18 cellular contexts compared by ENCODE assay signal in the genomic region with DNA sequence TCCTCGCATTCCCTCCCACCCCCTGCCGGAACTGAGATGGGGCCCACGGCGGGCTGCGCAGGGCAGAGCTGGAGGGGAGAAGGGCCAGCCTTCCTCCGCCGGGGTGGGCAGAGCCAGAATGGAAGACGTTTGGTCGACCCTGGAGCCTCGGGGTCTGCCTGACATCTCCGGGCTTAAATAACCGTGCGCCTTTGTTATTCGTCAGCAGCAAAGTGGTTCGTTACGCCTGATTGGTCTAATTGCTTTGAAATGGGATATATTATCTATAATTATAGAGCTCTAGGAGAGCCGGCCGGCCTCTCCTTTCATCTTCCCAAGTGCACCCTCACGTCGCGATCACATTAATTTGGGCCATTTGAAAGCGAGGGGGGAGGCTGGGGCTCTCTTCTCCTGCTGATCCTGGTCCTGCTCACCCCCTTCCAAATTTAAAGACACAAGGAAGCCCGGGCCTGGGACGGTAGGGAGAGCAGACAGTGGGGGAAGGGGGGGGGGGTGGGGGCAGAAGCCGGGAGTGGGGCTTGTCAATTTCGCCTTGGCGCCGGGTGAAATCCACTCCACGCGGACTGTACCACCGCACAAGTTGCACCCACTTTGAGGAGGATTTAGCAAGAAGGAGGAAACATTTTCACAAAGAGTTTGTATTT. TPM values are rescaled to one million over a fixed set of nuclear protein-coding genes. Genes with fewer than 3 reads are reported as not detected.
A peak's percentile ranks its signal among the peaks of the same experiment; 100 is the strongest.
DNase-seq lines count a peak whose midpoint lies in the region; ATAC-seq and TF ChIP-seq lines count a peak whose summit lies in the region.
"Had no signal": no experiment of that assay in that cellular context is flagged by ENCODE, and none has a peak within 500 bp of the region (broad histone marks: within the 10 kb centered on the region; RNA-seq: fewer than 3 reads in every experiment).

No MANE protein-coding gene starts in this region.

- no peak overlapping the region for H2BK120ac ChIP-seq in mesendoderm (ENCODE audit: low read depth, low read length)

- H3K36me3 ChIP-seq in HUES6 (ENCODE audit: control insufficient read depth, insufficient read depth, low read length) (no peaks in the 10 kb centered on the region), mesendoderm (ENCODE audit: control insufficient read depth, insufficient read depth, low read length) (no peaks in the 10 kb centered on the region)
- H3K36me3 ChIP-seq: BLaER1, tibial artery had no signal

- peaks cover 85% of the 10 kb centered on the region for H3K27me3 Mint-ChIP-seq in CD4-positive, alpha-beta T cell

- peaks cover 45% of the 10 kb centered on the region for H3K4me1 Mint-ChIP-seq in CD4-positive, alpha-beta T cell (ENCODE audit: low read depth)

- H2BK5ac ChIP-seq in mesendoderm (ENCODE audit: low read length), result no peak overlapping the region

- peak overlapping the region; percentile 37 for H3K4me2 ChIP-seq in mesendoderm (ENCODE audit: low read length)
- H3K4me2 ChIP-seq: BLaER1 had no signal

- no peak for ATAC-seq in CD4-positive, alpha-beta T cell (ENCODE audit: poor library complexity)
- ATAC-seq in GM18498 (IDR thresholded peaks at IDR 0.05; ENCODE audit: unreplicated experiment), result no peak

- H3K56ac ChIP-seq in mesendoderm (ENCODE audit: low read length), result peak overlapping the region; percentile 57

- in situ Hi-C loops in GM13976 (cut with MboI; ENCODE audit: low sequenced_read_pairs, unreplicated experiment), result loop anchor here (25.0 kb wide), 1 partner anchor 92 kb away; no protein-coding TSS in a partner anchor

- H3K9me3 ChIP-seq in CD4-positive, alpha-beta T cell (ENCODE audit: control insufficient read depth, low read length), result no peaks in the 10 kb centered on the region
- no peaks in the 10 kb centered on the region for H3K9me3 ChIP-seq in HUES6 (ENCODE audit: control insufficient read depth, insufficient read depth, low read depth, low read length)
- H3K9me3 ChIP-seq: BLaER1, tibial artery had no signal

- no peaks in the 10 kb centered on the region for H3K9me3 Mint-ChIP-seq in CD4-positive, alpha-beta T cell
- H3K9me3 Mint-ChIP-seq: central memory CD8-positive, alpha-beta T cell had no signal

- H3K4me1 ChIP-seq in HUES6 (ENCODE audit: control insufficient read depth, insufficient read depth, low read length) (peaks cover 33% of the 10 kb centered on the region; the same call in 1 of the 2 replicates), mesendoderm (ENCODE audit: control insufficient read depth, low read depth, low read length) (peaks cover 8% of the 10 kb centered on the region)

- TF ChIP-seq CTCF in CD4-positive, alpha-beta T cell (IDR thresholded peaks at IDR 0.05), result no peak
- TF ChIP-seq CTCF in GM13976 (IDR thresholded peaks at IDR 0.05; ENCODE audit: borderline replicate concordance, control extremely low read depth, extremely low read depth, insufficient read depth, missing control alignments), result no peak

- H3K79me2 ChIP-seq in mesendoderm (ENCODE audit: control insufficient read depth, insufficient read depth, low read length), result no peaks in the 10 kb centered on the region

- H3K9ac ChIP-seq in HUES6 (ENCODE audit: low read length), result peak overlapping the region; percentile 93
- H3K9ac ChIP-seq in mesendoderm (ENCODE audit: low read length), result peak overlapping the region; percentile 33
- H3K9ac ChIP-seq: BLaER1 had no signal

- H2BK15ac ChIP-seq in mesendoderm (replicated peaks; ENCODE audit: low read depth), result no peak overlapping the region

- no peak overlapping the region for H3K23ac ChIP-seq in mesendoderm (ENCODE audit: low read length)

- peak overlapping the region; percentile 43; the same call in 1 of the 2 replicates for H3K4me3 ChIP-seq in HUES6 (ENCODE audit: low read depth, low read length)
- no peak overlapping the region for H3K4me3 ChIP-seq in mesendoderm (ENCODE audit: low read length)
- H3K4me3 ChIP-seq: BLaER1, tibial artery had no signal

- H3K27ac Mint-ChIP-seq in CD4-positive, alpha-beta T cell, result no peak overlapping the region
- H3K27ac Mint-ChIP-seq: H9 had no signal

- no peak overlapping the region for H3K4ac ChIP-seq in mesendoderm (ENCODE audit: low read depth, low read length)

- no peaks in the 10 kb centered on the region for H3K79me1 ChIP-seq in mesendoderm (ENCODE audit: low read length)

- H3K36me3 Mint-ChIP-seq in CD4-positive, alpha-beta T cell (ENCODE audit: low read depth), result no peaks in the 10 kb centered on the region

- no peak overlapping the region for H4K8ac ChIP-seq in mesendoderm (ENCODE audit: low read depth, low read length)

- no peak overlapping the region for H2AK5ac ChIP-seq in mesendoderm (ENCODE audit: low read length)

- peak overlapping the region; percentile 51 for H3K18ac ChIP-seq in mesendoderm (ENCODE audit: low read length)

- DNase-seq in CD4-positive, alpha-beta T cell, result no peak
- peak; percentile 47 for DNase-seq in SK-N-DZ (ENCODE audit: low spot score)
- DNase-seq in mesendoderm, result peak; percentile 67
- no peak for DNase-seq in activated gamma-delta T cell treated with Interleukin-2 at 50 U/mL for 16 hours
- DNase-seq in mesenteric fat pad (ENCODE audit: low spot score), result no peak
- no peak for DNase-seq in GM13976 (ENCODE audit: low spot score)
- DNase-seq: DMS79 treated with DMSO at 0.1 percent for 48 hours; H9; Kasumi-1; kidney glomerular epithelial cell; NCI-H2171; stimulated activated CD8-positive, alpha-beta memory T cell treated with anti-CD3 and anti-CD28 coated beads, Interleukin-4, amount 100 ng/mL, for 48 hours had no signal

- POLR2A ChIA-PET in CD4-positive, alpha-beta T cell (lab: Charles Lee), result no interaction called here

- intact Hi-C loops in CD4-positive, alpha-beta T cell (cut with DNase I, micrococcal nuclease), result no loop called here

- CTCF ChIA-PET in CD4-positive, alpha-beta T cell (lab: Charles Lee), result no interaction called here

- no CpG with 5 or more reads among the region's 31 CpGs for WGBS in mesendoderm (ENCODE audit: extremely low coverage, insufficient coverage, low lambda C conversion rate)

- H4K5ac ChIP-seq in mesendoderm (ENCODE audit: low read length), result no peak overlapping the region

- H3K4me3 Mint-ChIP-seq in CD4-positive, alpha-beta T cell, result peak overlapping the region; percentile 11

- peaks cover 90% of the 10 kb centered on the region for H3K27me3 ChIP-seq in CD4-positive, alpha-beta T cell (ENCODE audit: control insufficient read depth, insufficient read depth, low read length)
- H3K27me3 ChIP-seq in HUES6 (ENCODE audit: control insufficient read depth, insufficient read depth, low read length) (peaks cover 95% of the 10 kb centered on the region), mesendoderm (ENCODE audit: insufficient read depth, low read length, poor library complexity) (peaks cover 20% of the 10 kb centered on the region)

- no peak overlapping the region for H3K27ac ChIP-seq in CD4-positive, alpha-beta T cell (ENCODE audit: low read depth, low read length)
- no peak overlapping the region; the same call in 1 of the 2 replicates for H3K27ac ChIP-seq in HUES6 (ENCODE audit: low read depth, low read length)
- H3K27ac ChIP-seq in mesendoderm (ENCODE audit: low read depth, low read length), result no peak overlapping the region
- H3K27ac ChIP-seq: BLaER1, epithelial cell of prostate, tibial artery had no signal

RNA-seq across cellular contexts. Expression of a gene that starts 4.7 kb away (rescaled TPM):
- total RNA-seq in CD4-positive, alpha-beta T cell, result not detected
- 0.54 and 3.1 TPM in 2 replicates for polyA plus RNA-seq in SK-N-DZ (2014; cell fraction: cytosol; rRNA removed)
- polyA plus RNA-seq in SK-N-DZ (2014; cell fraction: nucleus; rRNA removed), result 0.54 and 2.1 TPM in 2 replicates
- polyA plus RNA-seq in mesendoderm (2013, experiment 1 of 2), result 1.4 TPM
- polyA plus RNA-seq in mesendoderm (2013, experiment 2 of 2), result 1.3 TPM
- 38.9 TPM for total RNA-seq in mesenteric fat pad
- total RNA-seq: H9 had no signal

Comparison
In these comparisons a context has a peak if more than half of its experiments do, and no peak if none do; other contexts are left out.
1. DNase-seq: peak in SK-N-DZ (single experiment) and mesendoderm (single experiment); none in CD4-positive, alpha-beta T cell (0 of 10), activated gamma-delta T cell treated with Interleukin-2 at 50 U/mL for 16 hours (single experiment), mesenteric fat pad (single experiment) and GM13976 (single experiment).
2. RNA of a gene that starts 4.7 kb away (total RNA-seq): 38.9 TPM in mesenteric fat pad (single experiment); not detected in CD4-positive, alpha-beta T cell; every median in the first group is over 10 times any median in the second.